1 cellular context compared by ENCODE assay signal in the genomic region with DNA sequence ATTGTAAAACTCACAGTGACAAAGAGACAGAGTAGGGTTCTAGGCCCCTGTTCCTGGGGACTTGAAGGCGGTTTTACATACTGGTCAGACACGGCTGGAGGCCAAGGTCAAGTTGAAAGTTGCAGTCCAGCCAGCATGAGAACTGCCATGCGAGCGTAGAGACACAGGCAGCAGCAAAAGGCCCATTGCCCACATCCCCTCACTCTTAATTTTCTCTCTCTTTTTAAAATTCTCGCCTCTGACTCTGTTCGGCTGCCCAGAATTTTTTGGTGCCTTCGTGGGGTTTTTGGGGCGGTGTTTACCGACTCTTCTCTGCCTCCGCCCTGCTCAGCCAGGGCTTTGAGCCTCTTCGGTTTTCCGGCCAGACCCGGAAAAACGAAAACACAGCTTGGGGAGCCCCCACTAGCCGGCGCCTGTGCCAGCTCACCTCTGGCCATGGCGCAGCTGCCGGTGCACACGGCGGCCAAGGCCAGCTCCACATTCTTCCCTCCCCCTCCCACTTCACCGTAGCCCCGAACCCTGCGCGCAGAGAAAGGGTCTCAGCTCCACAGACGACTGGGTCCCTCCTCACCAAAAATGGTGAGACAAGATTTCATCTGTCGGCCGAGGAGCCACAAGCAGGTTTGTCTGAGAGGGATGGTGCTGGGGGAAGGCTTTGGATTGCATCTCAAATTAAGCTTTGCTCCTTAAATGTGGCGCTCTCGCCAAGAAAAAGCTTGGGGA.
TF ChIP-seq lines count a peak whose summit lies in the region.

No MANE protein-coding gene starts in this region.

TF ChIP-seq in IMR-90, 13 proteins besides CTCF, POLR2A, EP300 and RAD21:
- TF ChIP-seq BHLHE40 (IDR thresholded peaks at IDR 0.05; ENCODE audit: low read depth, low read length) (no peak), MAFK (IDR thresholded peaks at IDR 0.05; ENCODE audit: low read depth, low read length) (no peak), MAZ (IDR thresholded peaks at IDR 0.05; ENCODE audit: borderline replicate concordance, low read depth, low read length) (no peak), CHD1 (IDR thresholded peaks at IDR 0.05; ENCODE audit: low read depth, low read length) (no peak), USF2 (IDR thresholded peaks at IDR 0.05; ENCODE audit: low read depth, low read length) (no peak), NFE2L2 (IDR thresholded peaks at IDR 0.05; ENCODE audit: low read depth, low read length) (no peak), ELK1 (IDR thresholded peaks at IDR 0.05; ENCODE audit: borderline replicate concordance, low read depth, low read length) (no peak), MXI1 (IDR thresholded peaks at IDR 0.05; ENCODE audit: borderline replicate concordance, low read depth, low read length) (no peak), FOS (IDR thresholded peaks at IDR 0.05; ENCODE audit: low read depth, low read length) (no peak), RFX5 (IDR thresholded peaks at IDR 0.05; ENCODE audit: low read depth, low read length) (no peak), CEBPB (IDR thresholded peaks at IDR 0.05; ENCODE audit: low read depth, low read length) (no peak), SMC3 (IDR thresholded peaks at IDR 0.05; ENCODE audit: low read depth, low read length) (no peak), RCOR1 (IDR thresholded peaks at IDR 0.05; ENCODE audit: insufficient replicate concordance, low read length) (no peak)
TF ChIP-seq in IMR-90: peak in this region for 0.
